ENCODE assay signal across 8 cellular contexts in the genomic region with DNA sequence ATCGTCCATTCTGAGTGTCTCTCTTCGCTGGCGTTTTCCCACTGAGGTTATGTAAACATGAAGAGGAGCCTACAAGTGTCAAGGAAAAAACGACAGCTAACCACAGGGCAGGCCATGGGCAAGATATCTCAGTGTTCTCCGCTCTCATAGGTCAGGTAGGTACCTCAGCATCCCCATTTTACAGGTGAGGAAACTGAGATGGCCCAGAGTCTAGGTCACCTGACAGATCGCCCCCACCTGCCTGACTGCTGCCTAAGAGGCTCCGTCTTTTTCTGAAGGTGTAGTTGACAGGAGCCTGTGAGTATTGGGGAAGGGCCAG. TPM values are rescaled to one million over a fixed set of nuclear protein-coding genes. Genes with fewer than 3 reads are reported as not detected.
DNase-seq lines count a peak whose midpoint lies in the region; ATAC-seq, FAIRE-seq and TF ChIP-seq lines count a peak whose summit lies in the region.

No MANE protein-coding gene starts in this region.

- no peaks in the 10 kb centered on the region for H3K27me3 Mint-ChIP-seq in IgD-negative memory B cell
- H3K27me3 Mint-ChIP-seq in central memory CD8-positive, alpha-beta T cell: no peaks in the 10 kb centered on the region

- no peak for TF ChIP-seq CTCF in AG04450 (IDR thresholded peaks at IDR 0.05; ENCODE audit: low read depth, low read length)

- H3K27ac ChIP-seq in AG04450 (ENCODE audit: low read depth, low read length): peak overlapping the region; percentile 52
- H3K27ac ChIP-seq in muscle layer of duodenum (ENCODE audit: low read length): peak overlapping the region; percentile 67

- H3K27ac Mint-ChIP-seq in IgD-negative memory B cell: peak overlapping the region; percentile 92 to 99 (median 99)
- peak overlapping the region; percentile 97 for H3K27ac Mint-ChIP-seq in central memory CD8-positive, alpha-beta T cell (ENCODE audit: low read depth)

- no peaks in the 10 kb centered on the region for H3K9me3 Mint-ChIP-seq in IgD-negative memory B cell
- H3K9me3 Mint-ChIP-seq in central memory CD8-positive, alpha-beta T cell: no peaks in the 10 kb centered on the region

- H3K4me3 ChIP-seq in AG04450 (ENCODE audit: low read depth, low read length) (peak overlapping the region; percentile 71), muscle layer of duodenum (ENCODE audit: low read depth in 1 of 2, low read length in 2 of 2) (peak overlapping the region; percentile 77 to 83)

- H3K4me1 ChIP-seq in muscle layer of duodenum (ENCODE audit: control insufficient read depth in 1 of 2, insufficient read depth in 2 of 2, low read length in 2 of 2): peaks cover 0 to 16% of the 10 kb centered on the region in 2 donors

- no peak for ATAC-seq in central memory CD8-positive, alpha-beta T cell (replicated peaks; ENCODE audit: extremely low read depth, poor library complexity, severe bottlenecking)
- no peak for ATAC-seq in HG02840 (IDR thresholded peaks at IDR 0.05; ENCODE audit: low FRiP score, unreplicated experiment)

- POLR2A ChIA-PET in AG04450 (lab: Yijun Ruan, JAX): interaction anchor here (0.7 to 2.9 kb wide), 5 partner anchors 12 to 487 kb away, joined by 3 to 18 read pairs (median 5); a partner anchor contains a TSS

- H3K4me1 Mint-ChIP-seq in IgD-negative memory B cell: peaks cover 15 to 24% (median 20%) of the 10 kb centered on the region in 3 donors
- H3K4me1 Mint-ChIP-seq in central memory CD8-positive, alpha-beta T cell: peaks cover 26% of the 10 kb centered on the region

- FAIRE-seq in RCC 7860 (lab: Jason Lieb, UNC): no peak

- no peak for DNase-seq in AG04450 (ENCODE audit: low read depth, low spot score)
- no peak for DNase-seq in central memory CD8-positive, alpha-beta T cell (ENCODE audit: low spot score in 2 of 2)
- no peak for DNase-seq in kidney tubule cell (ENCODE audit: low spot score)
- no peak for DNase-seq in RCC 7860 (ENCODE audit: low spot score)
- no peak for DNase-seq in stimulated activated CD4-positive, alpha-beta T cell treated with anti-CD3 and anti-CD28 coated beads, Interleukin-15, amount 100 ng/mL, for 24 hours

- CTCF ChIA-PET in AG04450 (lab: Charles Lee): interaction anchor here (0.6 to 4.1 kb wide), 30 partner anchors 9 to 391 kb away, joined by 3 to 56 read pairs (median 4); a partner anchor contains a TSS

- peak overlapping the region; percentile 95 to 99 (median 98) for H3K4me3 Mint-ChIP-seq in IgD-negative memory B cell
- peak overlapping the region; percentile 98 for H3K4me3 Mint-ChIP-seq in central memory CD8-positive, alpha-beta T cell

- no peaks in the 10 kb centered on the region for H3K27me3 ChIP-seq in AG04450 (ENCODE audit: control insufficient read depth, insufficient read depth, low read length)
- H3K27me3 ChIP-seq in muscle layer of duodenum (ENCODE audit: low read depth, low read length): no peaks in the 10 kb centered on the region

- H3K9me3 ChIP-seq in AG04450 (ENCODE audit: control insufficient read depth, insufficient read depth, low read length) (peaks cover 8% of the 10 kb centered on the region), muscle layer of duodenum (ENCODE audit: control insufficient read depth in 1 of 2, low read length in 2 of 2) (no peaks in the 10 kb centered on the region)

- peaks cover 8 to 11% of the 10 kb centered on the region in 2 donors for H3K36me3 ChIP-seq in muscle layer of duodenum (ENCODE audit: control insufficient read depth in 1 of 2, insufficient read depth in 2 of 2, low read length in 2 of 2)

- peaks cover 4% of the 10 kb centered on the region for H3K36me3 Mint-ChIP-seq in IgD-negative memory B cell
- H3K36me3 Mint-ChIP-seq in central memory CD8-positive, alpha-beta T cell (ENCODE audit: insufficient read depth): peaks cover 23% of the 10 kb centered on the region

RNA-seq across cellular contexts. Expression of a gene that starts 0.8 kb away (rescaled TPM):
- polyA plus RNA-seq in AG04450 (2011; rRNA removed): 90.4 and 103 TPM in 2 replicates
- 23.3 and 24.0 TPM in 2 replicates for polyA minus RNA-seq in AG04450 (2011; rRNA and poly(A)+ RNA removed)
- polyA plus RNA-seq in IgD-negative memory B cell: 121 TPM

RNA-seq across cellular contexts. Expression of a gene that starts 11.9 kb away (rescaled TPM):
- polyA plus RNA-seq in AG04450 (2011; rRNA removed) (25.6 and 28.9 TPM in 2 replicates), IgD-negative memory B cell (248 TPM)
- polyA minus RNA-seq in AG04450 (2011; rRNA and poly(A)+ RNA removed): 5.8 and 8.6 TPM in 2 replicates

RNA-seq across cellular contexts. Expression of a gene that starts 17.4 kb away (rescaled TPM):
- 10.6 and 12.6 TPM in 2 replicates for polyA plus RNA-seq in AG04450 (2011; rRNA removed)
- polyA minus RNA-seq in AG04450 (2011; rRNA and poly(A)+ RNA removed): 6.3 and 7.4 TPM in 2 replicates
- 1.6 TPM for polyA plus RNA-seq in IgD-negative memory B cell

RNA-seq across cellular contexts. Expression of a gene that starts 20.8 kb away (rescaled TPM):
- polyA plus RNA-seq in AG04450 (2011; rRNA removed) (35.2 and 46.4 TPM in 2 replicates), IgD-negative memory B cell (14.4 TPM)
- polyA minus RNA-seq in AG04450 (2011; rRNA and poly(A)+ RNA removed): 37.1 and 54.6 TPM in 2 replicates

RNA-seq across cellular contexts. Expression of a gene that starts 39.2 kb away (rescaled TPM):
- 0.15 and 0.37 TPM in 2 replicates for polyA plus RNA-seq in AG04450 (2011; rRNA removed)
- polyA minus RNA-seq in AG04450 (2011; rRNA and poly(A)+ RNA removed): 0.09 and 0.23 TPM in 2 replicates
- polyA plus RNA-seq in IgD-negative memory B cell: not detected
